In genomic region chr7:64465551-64465950, GRCh38 we compare ENCODE assay signal across 8 cellular contexts.
"Had no signal": no experiment of that assay in that cellular context is flagged by ENCODE, and none has a peak within 500 bp of the region (broad histone marks: within the 10 kb centered on the region; RNA-seq: fewer than 3 reads in every experiment).

No MANE protein-coding gene starts in this region.

- H3K9me3 ChIP-seq: HAP-1 had no signal

- H3K36me3 ChIP-seq: HAP-1 had no signal

- H2AFZ ChIP-seq: GM23248, GM23338 had no signal

- H3K4me2 ChIP-seq: GM23338 had no signal

- H3K4me3 ChIP-seq: GM23248, GM23338, HAP-1 had no signal

- H3K9ac ChIP-seq: GM23248 had no signal

- DNase-seq: GM23248, GOT3, H7, H9, HCEC 1CT, HFFc6 had no signal

- H3K4me1 ChIP-seq: HAP-1 had no signal

- H3K27ac ChIP-seq: GM23248 had no signal
